In the genomic region with DNA sequence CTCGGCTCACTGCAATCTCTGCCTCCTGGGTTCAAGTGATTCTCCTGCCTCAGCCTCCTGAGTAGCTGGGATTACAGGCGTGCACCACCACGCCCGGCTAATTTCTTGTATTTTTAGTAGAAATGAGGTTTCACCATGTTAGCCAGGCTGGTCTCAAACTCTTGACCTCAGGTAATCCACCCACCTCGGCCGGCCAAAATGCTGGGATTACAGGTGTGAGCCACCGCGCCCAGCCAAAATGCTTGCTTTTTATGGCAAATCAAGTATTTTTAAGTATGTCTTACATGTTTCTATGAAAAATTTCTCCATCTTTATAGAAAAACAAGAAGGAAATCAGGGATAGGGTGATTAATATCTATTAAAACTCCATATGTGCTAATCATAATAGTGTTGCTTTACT, we compare ENCODE assay signal across 1 cellular context.
DNase-seq lines count a peak whose midpoint lies in the region; ATAC-seq lines count a peak whose summit lies in the region.
"Not testable (repeated sequence)": the region's sequence is repeated elsewhere in the genome, so short reads cannot be mapped to it uniquely, and the experiment has no call there.

No MANE protein-coding gene starts in this region.

- ATAC-seq in Right ventricle myocardium inferior: not testable (repeated sequence)

- intact Hi-C loops in Right ventricle myocardium inferior (cut with DNase I): not testable (repeated sequence)

- DNase-seq in Right ventricle myocardium inferior (ENCODE audit: missing footprints): peak; percentile 52
